In the genomic region with DNA sequence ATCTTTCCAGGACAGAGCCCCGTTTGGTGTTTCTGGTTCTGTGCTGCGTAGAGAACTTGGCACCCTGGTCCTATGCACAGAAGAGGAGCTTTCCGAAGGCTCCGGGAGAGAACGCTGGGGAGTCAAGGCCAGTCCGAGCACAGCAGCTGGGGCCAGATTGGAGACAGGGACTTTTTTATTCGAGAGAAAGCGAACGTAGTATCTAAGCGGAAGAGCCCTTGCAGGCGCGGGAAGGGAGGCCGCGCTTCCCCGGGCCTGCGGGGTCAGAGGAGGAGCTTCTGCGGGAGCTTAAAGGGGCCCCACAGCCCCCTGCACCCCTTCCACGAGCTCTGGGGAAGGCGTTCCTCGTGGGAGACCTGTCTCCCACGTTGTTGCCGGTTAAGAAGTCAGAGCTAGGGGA, we compare ENCODE assay signal across 9 cellular contexts. TPM values are rescaled to one million over a fixed set of nuclear protein-coding genes. Genes with fewer than 3 reads are reported as not detected.
DNase-seq lines count a peak whose midpoint lies in the region; ATAC-seq and TF ChIP-seq lines count a peak whose summit lies in the region.
"Had no signal": no experiment of that assay in that cellular context is flagged by ENCODE, and none has a peak within 500 bp of the region (broad histone marks: within the 10 kb centered on the region; RNA-seq: fewer than 3 reads in every experiment).

No MANE protein-coding gene starts in this region.

- TF ChIP-seq CTCF in H9 (conservative IDR thresholded peaks at IDR 0.05), result no peak
- no peak for TF ChIP-seq CTCF in parathyroid adenoma (IDR thresholded peaks at IDR 0.05)
- TF ChIP-seq CTCF in RWPE1 (conservative IDR thresholded peaks at IDR 0.05; ENCODE audit: low read depth), result no peak

- POLR2A ChIA-PET in activated CD8-positive, alpha-beta T cell treated with anti-CD3 and anti-CD28 coated beads, Interleukin-2, amount 10 ng/mL, durations not matched to agents 7 days and 5 days (lab: Charles Lee), result no interaction called here
- POLR2A ChIA-PET in RWPE1 (lab: Yijun Ruan, JAX; ENCODE audit: low non-redundant PET), result interaction anchor here (0.6 kb wide), 1 partner anchor 614 kb away, joined by 8 read pairs; no protein-coding TSS in a partner anchor

- no peak overlapping the region for H2BK20ac ChIP-seq in H9 (ENCODE audit: low read depth, low read length, poor library complexity, severe bottlenecking)

- no peak overlapping the region for H4K8ac ChIP-seq in H9 (replicated peaks; ENCODE audit: insufficient read length, low read depth, low read length)

- DNase-seq in H9 (no peak), right cardiac atrium (peak in 2 of 3 donors; percentile 65 to 68), NCI-H82 (lab: John Stamatoyannopoulos, UW) (no peak), RWPE1 (ENCODE audit: low spot score) (no peak), Ammon's horn (ENCODE audit: low spot score) (no peak)
- no peak for DNase-seq in activated CD8-positive, alpha-beta T cell treated with anti-CD3 and anti-CD28 coated beads, Interleukin-2, amount 10 ng/mL, durations not matched to agents 7 days and 5 days
- DNase-seq: WERI-Rb-1 had no signal

- H2BK120ac ChIP-seq in H9 (ENCODE audit: low read depth, low read length, poor library complexity, severe bottlenecking), result no peak overlapping the region

- no CpG with 5 or more reads among the region's 22 CpGs for WGBS in H9 (ENCODE audit: extremely low coverage, insufficient read length, low lambda C conversion rate)
- 32% methylated on average over 22 of the region's 22 CpGs for WGBS in right cardiac atrium

- H2BK15ac ChIP-seq in H9 (ENCODE audit: low read depth, low read length), result no peak overlapping the region; the same call in 1 of the 2 replicates

- H3K36me3 Mint-ChIP-seq in H9 (ENCODE audit: insufficient read depth in 1 of 3, low read depth in 3 of 3), result peaks cover 9 to 18% (median 14%) of the 10 kb centered on the region in 3 experiments; a peak in 6 of 7 replicates
- H3K36me3 Mint-ChIP-seq in activated CD8-positive, alpha-beta T cell treated with anti-CD3 and anti-CD28 coated beads, Interleukin-2, amount 10 ng/mL, durations not matched to agents 7 days and 5 days (ENCODE audit: low read depth), result no peaks in the 10 kb centered on the region

- intact Hi-C loops in right cardiac atrium (cut with DNase I), result loop anchor here in 3 of 4 donors (5.0 to 10.0 kb wide), 3 partner anchors 156 to 161 kb away; no protein-coding TSS in a partner anchor

- H3T11ph ChIP-seq in H9 (ENCODE audit: low read length), result no peak overlapping the region

- H2AFZ ChIP-seq in H9 (ENCODE audit: low read length), result no peak overlapping the region
- H2AFZ ChIP-seq in parathyroid adenoma, result peak overlapping the region; percentile 28

- H3K4me3 Mint-ChIP-seq in H9, result peak overlapping the region; percentile 67 to 78
- H3K4me3 Mint-ChIP-seq in activated CD8-positive, alpha-beta T cell treated with anti-CD3 and anti-CD28 coated beads, Interleukin-2, amount 10 ng/mL, durations not matched to agents 7 days and 5 days, result peak overlapping the region; percentile 27

- peaks cover 41 to 49% of the 10 kb centered on the region in 2 experiments for H3K4me1 Mint-ChIP-seq in H9
- H3K4me1 Mint-ChIP-seq in activated CD8-positive, alpha-beta T cell treated with anti-CD3 and anti-CD28 coated beads, Interleukin-2, amount 10 ng/mL, durations not matched to agents 7 days and 5 days (ENCODE audit: low read depth), result peaks cover 4% of the 10 kb centered on the region

- peaks cover 39% of the 10 kb centered on the region for H3K27me3 Mint-ChIP-seq in H9 (ENCODE audit: low read depth)
- H3K27me3 Mint-ChIP-seq in activated CD8-positive, alpha-beta T cell treated with anti-CD3 and anti-CD28 coated beads, Interleukin-2, amount 10 ng/mL, durations not matched to agents 7 days and 5 days (ENCODE audit: low read depth), result peaks cover 44% of the 10 kb centered on the region

- H3K4me3 ChIP-seq in right cardiac atrium (ENCODE audit: low read length) (peak overlapping the region; percentile 26), parathyroid adenoma (ENCODE audit: low read depth, low read length) (no peak overlapping the region)

- ATAC-seq in activated CD8-positive, alpha-beta T cell treated with anti-CD3 and anti-CD28 coated beads, Interleukin-2, amount 10 ng/mL, durations not matched to agents 7 days and 5 days, result no peak
- ATAC-seq in right cardiac atrium, result peak; percentile 58 to 60
- ATAC-seq in HG02798 (IDR thresholded peaks at IDR 0.05; ENCODE audit: poor library complexity, unreplicated experiment), result no peak

- no peaks in the 10 kb centered on the region for H3K79me1 ChIP-seq in H9 (ENCODE audit: insufficient read depth, low read depth, low read length, poor library complexity, severe bottlenecking)

- H4K91ac ChIP-seq in H9 (ENCODE audit: insufficient read length, low read depth, low read length), result no peak overlapping the region

- peaks cover 11% of the 10 kb centered on the region for H3K23me2 ChIP-seq in H9 (ENCODE audit: insufficient read length, low read depth, low read length, poor library complexity, severe bottlenecking)

- H3K14ac ChIP-seq in H9 (ENCODE audit: insufficient read depth, low read length), result no peak overlapping the region

- peak overlapping the region in 1 of 3 experiments; percentile 3; a peak in 1 of 7 replicates for H3K27ac Mint-ChIP-seq in H9
- no peak overlapping the region for H3K27ac Mint-ChIP-seq in activated CD8-positive, alpha-beta T cell treated with anti-CD3 and anti-CD28 coated beads, Interleukin-2, amount 10 ng/mL, durations not matched to agents 7 days and 5 days

- no peak overlapping the region for H2BK5ac ChIP-seq in H9 (ENCODE audit: insufficient read length, low read length)

- peaks cover 17 to 18% of the 10 kb centered on the region in 2 experiments for H3K9me3 Mint-ChIP-seq in H9
- peaks cover 5% of the 10 kb centered on the region for H3K9me3 Mint-ChIP-seq in activated CD8-positive, alpha-beta T cell treated with anti-CD3 and anti-CD28 coated beads, Interleukin-2, amount 10 ng/mL, durations not matched to agents 7 days and 5 days (ENCODE audit: insufficient read depth)

- no peak overlapping the region for H3K18ac ChIP-seq in H9 (ENCODE audit: insufficient read length, low read depth, low read length)

- H3K4ac ChIP-seq in H9 (ENCODE audit: low read depth, low read length), result no peak overlapping the region

- no peak overlapping the region for H3K56ac ChIP-seq in H9 (ENCODE audit: insufficient read length, low read depth, low read length)

- no peak overlapping the region for H4K5ac ChIP-seq in H9 (ENCODE audit: insufficient read length, low read depth, low read length)

- CTCF ChIA-PET in activated CD8-positive, alpha-beta T cell treated with anti-CD3 and anti-CD28 coated beads, Interleukin-2, amount 10 ng/mL, durations not matched to agents 7 days and 5 days (lab: Charles Lee), result interaction anchor here (1.5 to 3.7 kb wide), 11 partner anchors 10 to 362 kb away, joined by 5 to 60 read pairs (median 10); no protein-coding TSS in a partner anchor
- CTCF ChIA-PET in RWPE1 (lab: Yijun Ruan, JAX), result interaction anchor here (0.7 kb wide), 2 partner anchors 108 to 122 kb away, joined by 3 to 4 read pairs; no protein-coding TSS in a partner anchor

- H3K36me3 ChIP-seq in parathyroid adenoma (ENCODE audit: control insufficient read depth, insufficient read depth, low read length), result no peaks in the 10 kb centered on the region
- H3K36me3 ChIP-seq: WERI-Rb-1 had no signal

- H3K9ac ChIP-seq in H9 (ENCODE audit: extremely low read depth, insufficient read length, low read length), result peak overlapping the region; percentile 30
- H3K9ac ChIP-seq in parathyroid adenoma, result no peak overlapping the region

- H3K27ac ChIP-seq in H9 (ENCODE audit: insufficient read length, low read depth, low read length) (no peak overlapping the region), right cardiac atrium (ENCODE audit: low read length) (no peak overlapping the region), parathyroid adenoma (no peak overlapping the region), RWPE1 (no peak overlapping the region)
- H3K27ac ChIP-seq: WERI-Rb-1 had no signal

- H2AK5ac ChIP-seq in H9 (ENCODE audit: insufficient read length, low read length), result no peak overlapping the region

- peaks cover 5% of the 10 kb centered on the region; the same call in 1 of the 2 replicates for H3K4me1 ChIP-seq in H9 (ENCODE audit: insufficient read depth, low read length)
- H3K4me1 ChIP-seq in right cardiac atrium (ENCODE audit: control insufficient read depth, insufficient read depth, low read length), result no peaks in the 10 kb centered on the region
- no peaks in the 10 kb centered on the region for H3K4me1 ChIP-seq in parathyroid adenoma

- H3K9me3 ChIP-seq in H9 (ENCODE audit: control insufficient read depth, low read depth, low read length), result no peaks in the 10 kb centered on the region
- no peaks in the 10 kb centered on the region for H3K9me3 ChIP-seq in right cardiac atrium (ENCODE audit: control insufficient read depth, low read length)
- H3K9me3 ChIP-seq in parathyroid adenoma (ENCODE audit: control insufficient read depth, low read length), result no peaks in the 10 kb centered on the region

- H3K79me2 ChIP-seq in H9 (ENCODE audit: insufficient read depth, low read length) (no peaks in the 10 kb centered on the region), parathyroid adenoma (no peaks in the 10 kb centered on the region)

- no peak overlapping the region for H2BK12ac ChIP-seq in H9 (ENCODE audit: insufficient read length, low read depth, low read length)

- H3K27me3 ChIP-seq in H9 (ENCODE audit: insufficient read depth, low read length) (no peaks in the 10 kb centered on the region), right cardiac atrium (ENCODE audit: control insufficient read depth, insufficient read depth) (no peaks in the 10 kb centered on the region), parathyroid adenoma (ENCODE audit: control insufficient read depth, insufficient read depth, low read length) (no peaks in the 10 kb centered on the region)

- H3K23ac ChIP-seq in H9 (ENCODE audit: insufficient read length, low read depth, low read length), result no peak overlapping the region

- H3K4me2 ChIP-seq in H9 (ENCODE audit: insufficient read depth, insufficient read length, low read length) (peak overlapping the region; percentile 90), parathyroid adenoma (ENCODE audit: low read length) (no peak overlapping the region)

- H4K20me1 ChIP-seq in H9 (ENCODE audit: control insufficient read depth, insufficient read depth, insufficient read length), result no peaks in the 10 kb centered on the region

RNA-seq across cellular contexts. Expression of a gene that starts 48.6 kb away (rescaled TPM):
- 50.9 and 51.9 TPM in 2 replicates for total RNA-seq in H9 (2021)
- total RNA-seq in activated CD8-positive, alpha-beta T cell treated with anti-CD3 and anti-CD28 coated beads, Interleukin-2, amount 10 ng/mL, durations not matched to agents 7 days and 5 days, result 10 to 100 TPM; 67.1 to 75.1 TPM
- 10 to 100 TPM; 34.9 to 43.9 (median 38.6) TPM for total RNA-seq in right cardiac atrium
- polyA plus RNA-seq in right cardiac atrium, result 21.3 TPM

Comparison
In these comparisons a context has a peak if more than half of its experiments do, and no peak if none do; other contexts are left out.
1. DNase-seq: peak in right cardiac atrium (2 of 3); none in H9 (single experiment), activated CD8-positive, alpha-beta T cell treated with anti-CD3 and anti-CD28 coated beads, Interleukin-2, amount 10 ng/mL, durations not matched to agents 7 days and 5 days (single experiment), NCI-H82 (single experiment), RWPE1 (single experiment) and Ammon's horn (single experiment).
2. ATAC-seq: peak in right cardiac atrium (2 of 2); none in activated CD8-positive, alpha-beta T cell treated with anti-CD3 and anti-CD28 coated beads, Interleukin-2, amount 10 ng/mL, durations not matched to agents 7 days and 5 days (single experiment) and HG02798 (single experiment).